Comparison of ENCODE assay signal across 18 cellular contexts in the genomic region with DNA sequence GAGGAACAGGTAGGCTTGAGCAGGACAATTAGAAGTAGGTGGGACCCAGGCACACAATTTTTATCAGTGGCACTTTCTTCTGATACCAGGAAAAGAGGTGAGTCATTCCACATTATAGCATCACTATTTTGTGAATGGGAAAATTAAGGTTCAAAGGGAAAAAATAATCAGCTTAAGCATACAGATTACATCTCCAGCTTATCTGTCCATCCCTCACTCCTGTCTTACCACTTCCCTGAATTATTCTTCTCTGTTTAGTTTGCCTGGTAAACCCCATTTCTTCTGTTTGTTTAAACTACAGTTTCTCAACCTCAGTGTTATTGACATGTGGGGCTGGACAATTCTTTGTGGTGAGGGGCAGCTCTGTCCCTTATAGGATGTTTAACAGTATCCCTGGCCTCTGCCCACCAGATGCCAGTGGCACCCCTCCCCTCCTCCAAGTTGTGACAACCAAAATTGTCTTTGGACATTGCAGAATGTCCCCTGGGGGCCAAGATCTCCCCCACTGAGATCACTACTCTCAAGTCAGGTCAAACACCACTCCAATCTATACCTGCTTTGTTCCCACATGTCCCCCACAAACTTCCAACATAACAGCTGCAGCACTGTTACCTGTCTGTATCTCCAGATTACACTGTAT. TPM values are rescaled to one million over a fixed set of nuclear protein-coding genes. Genes with fewer than 3 reads are reported as not detected.
DNase-seq lines count a peak whose midpoint lies in the region; ATAC-seq and TF ChIP-seq lines count a peak whose summit lies in the region.
"Had no signal": no experiment of that assay in that cellular context is flagged by ENCODE, and none has a peak within 500 bp of the region (broad histone marks: within the 10 kb centered on the region; RNA-seq: fewer than 3 reads in every experiment).

No MANE protein-coding gene starts in this region.

- no peak for TF ChIP-seq POLR2A in NB4 (IDR thresholded peaks at IDR 0.05; ENCODE audit: extremely low read depth, insufficient read length)

- H3K9me3 Mint-ChIP-seq in activated naive CD8-positive, alpha-beta T cell (ENCODE audit: low read depth): no peaks in the 10 kb centered on the region
- no peaks in the 10 kb centered on the region for H3K9me3 Mint-ChIP-seq in activated naive CD8-positive, alpha-beta T cell treated with anti-CD3 and anti-CD28 coated beads for 36 hours

- peaks cover 68% of the 10 kb centered on the region for H3K4me1 Mint-ChIP-seq in activated naive CD8-positive, alpha-beta T cell (ENCODE audit: low read depth)
- H3K4me1 Mint-ChIP-seq in activated naive CD8-positive, alpha-beta T cell treated with anti-CD3 and anti-CD28 coated beads for 36 hours: peaks cover 44% of the 10 kb centered on the region

- no peaks in the 10 kb centered on the region for H3K27me3 ChIP-seq in upper lobe of right lung
- no peaks in the 10 kb centered on the region for H3K27me3 ChIP-seq in HAP-1 (ENCODE audit: low read depth)
- H3K27me3 ChIP-seq: heart left ventricle, sigmoid colon had no signal

- TF ChIP-seq CTCF in NB4 (IDR thresholded peaks at IDR 0.05; ENCODE audit: low read depth, low read length) (no peak), upper lobe of right lung (IDR thresholded peaks at IDR 0.05) (no peak)

- H3K36me3 Mint-ChIP-seq in activated naive CD8-positive, alpha-beta T cell: peaks cover 2% of the 10 kb centered on the region
- peaks cover 19% of the 10 kb centered on the region for H3K36me3 Mint-ChIP-seq in activated naive CD8-positive, alpha-beta T cell treated with anti-CD3 and anti-CD28 coated beads for 36 hours

- H3K4me3 ChIP-seq in NB4 (ENCODE audit: low read depth, low read length) (no peak overlapping the region), upper lobe of right lung (no peak overlapping the region), HAP-1 (no peak overlapping the region)
- H3K4me3 ChIP-seq: heart left ventricle, sigmoid colon had no signal

- DNase-seq in activated naive CD8-positive, alpha-beta T cell treated with anti-CD3 and anti-CD28 coated beads for 36 hours: no peak
- DNase-seq in NB4 (ENCODE audit: low read depth): peak; percentile 55
- DNase-seq in left lobe of liver (ENCODE audit: low spot score): no peak
- DNase-seq in upper lobe of right lung: no peak
- no peak for DNase-seq in HAP-1 (ENCODE audit: low spot score in 2 of 2)
- DNase-seq in DMS53 treated with DMSO at 0.1 percent for 48 hours (lab: John Stamatoyannopoulos, UW; ENCODE audit: unreplicated experiment): no peak
- DNase-seq: activated T-cell treated with anti-CD3 and anti-CD28 coated beads for 4 hours; effector CD4-positive, alpha-beta T cell; heart left ventricle; IMR-90; NCI-H1105 treated with DMSO at 0.1 percent for 48 hours; NCI-H774; occipital lobe; sigmoid colon; stimulated activated CD4-positive, alpha-beta T cell treated with anti-CD3 and anti-CD28 coated beads, Interleukin-2, amount 100 ng/mL, for 24 hours had no signal

- intact Hi-C loops in upper lobe of right lung (cut with DNase I): no loop called here

- H3K9me3 ChIP-seq in upper lobe of right lung: no peaks in the 10 kb centered on the region
- no peaks in the 10 kb centered on the region for H3K9me3 ChIP-seq in HAP-1
- H3K9me3 ChIP-seq: heart left ventricle, sigmoid colon had no signal

- in situ Hi-C loops in HAP-1 (cut with MboI; ENCODE audit: low sequenced_read_pairs): no loop called here

- H3K4me1 ChIP-seq in upper lobe of right lung (peaks cover 40% of the 10 kb centered on the region), HAP-1 (peaks cover 13% of the 10 kb centered on the region)

- H3K36me3 ChIP-seq in upper lobe of right lung: no peaks in the 10 kb centered on the region
- H3K36me3 ChIP-seq in HAP-1 (replicated peaks): no peaks in the 10 kb centered on the region

- ATAC-seq in left lobe of liver (peak; percentile 6), upper lobe of right lung (no peak), HG03439 (IDR thresholded peaks at IDR 0.05; ENCODE audit: unreplicated experiment) (no peak)
- ATAC-seq: HCT116, heart left ventricle had no signal

- peak overlapping the region; percentile 74 for H3K27ac ChIP-seq in upper lobe of right lung
- H3K27ac ChIP-seq: sigmoid colon had no signal

- no peaks in the 10 kb centered on the region for H3K27me3 Mint-ChIP-seq in activated naive CD8-positive, alpha-beta T cell
- H3K27me3 Mint-ChIP-seq in activated naive CD8-positive, alpha-beta T cell treated with anti-CD3 and anti-CD28 coated beads for 36 hours: no peaks in the 10 kb centered on the region

- H3K27ac Mint-ChIP-seq in activated naive CD8-positive, alpha-beta T cell: peak overlapping the region; percentile 50
- H3K27ac Mint-ChIP-seq in activated naive CD8-positive, alpha-beta T cell treated with anti-CD3 and anti-CD28 coated beads for 36 hours: no peak overlapping the region

- H3K4me3 Mint-ChIP-seq in activated naive CD8-positive, alpha-beta T cell: no peak overlapping the region
- no peak overlapping the region for H3K4me3 Mint-ChIP-seq in activated naive CD8-positive, alpha-beta T cell treated with anti-CD3 and anti-CD28 coated beads for 36 hours

RNA-seq across cellular contexts. Expression of gene XBP1, which starts 8.5 kb away (rescaled TPM):
- total RNA-seq in activated naive CD8-positive, alpha-beta T cell treated with anti-CD3 and anti-CD28 coated beads for 36 hours: 100 to 1,000 TPM; 111 TPM
- 389 TPM for total RNA-seq in left lobe of liver
- total RNA-seq in upper lobe of right lung: 255 TPM

RNA-seq across cellular contexts. Expression of gene CCDC117, which starts 36.3 kb away (rescaled TPM):
- total RNA-seq in activated naive CD8-positive, alpha-beta T cell treated with anti-CD3 and anti-CD28 coated beads for 36 hours: 10 to 100 TPM; 27.6 to 29.2 TPM
- total RNA-seq in left lobe of liver: 27.6 TPM
- total RNA-seq in upper lobe of right lung: 19.7 TPM
